18 cellular contexts compared by ENCODE assay signal in genomic region chr3:139532996-139533395, GRCh38. TPM values are rescaled to one million over a fixed set of nuclear protein-coding genes. Genes with fewer than 3 reads are reported as not detected.
DNase-seq lines count a peak whose midpoint lies in the region; ATAC-seq, FAIRE-seq and TF ChIP-seq lines count a peak whose summit lies in the region.
"Had no signal": no experiment of that assay in that cellular context is flagged by ENCODE, and none has a peak within 500 bp of the region (broad histone marks: within the 10 kb centered on the region; RNA-seq: fewer than 3 reads in every experiment).

No MANE protein-coding gene starts in this region.

- H3K4me3 Mint-ChIP-seq in stimulated activated naive B cell treated with anti-CD40 and anti-IgM and Interleukin-4, amounts not matched to agents 10 μg/mL and 1 μg/mL and 100 μg/mL, for 72 hours = no peak overlapping the region
- no peak overlapping the region for H3K4me3 Mint-ChIP-seq in activated T-cell treated with anti-CD3 and anti-CD28 coated beads, Interleukin-2, amount 50 U/mL, for 24 hours
- H3K4me3 Mint-ChIP-seq: stimulated activated naive CD8-positive, alpha-beta T cell treated with anti-CD3 and anti-CD28 coated beads, Interleukin-15, Interleukin-2, amounts not matched to agents 100 ng/mL and 50 ng/mL, for 24 hours had no signal

- H3K9ac ChIP-seq in SK-N-MC (ENCODE audit: insufficient read length) (no peak overlapping the region), endothelial cell of umbilical vein (replicated peaks; ENCODE audit: extremely low read depth, insufficient read depth, low read length) (no peak overlapping the region)

- H3K36me3 ChIP-seq in SK-N-MC (ENCODE audit: insufficient read depth, low read length) (no peaks in the 10 kb centered on the region), endothelial cell of umbilical vein (ENCODE audit: control insufficient read depth in 2 of 2, extremely low read depth in 1 of 2, insufficient read depth in 2 of 2, low read length in 2 of 2) (no peaks in the 10 kb centered on the region)

- H3K27me3 ChIP-seq in endothelial cell of umbilical vein (ENCODE audit: control insufficient read depth in 2 of 2, insufficient read depth in 2 of 2, low read length in 2 of 2) = peaks cover 0 to 1% of the 10 kb centered on the region in 2 experiments

- H3K36me3 Mint-ChIP-seq in stimulated activated naive B cell treated with anti-CD40 and anti-IgM and Interleukin-4, amounts not matched to agents 10 μg/mL and 1 μg/mL and 100 μg/mL, for 72 hours = no peaks in the 10 kb centered on the region
- no peaks in the 10 kb centered on the region for H3K36me3 Mint-ChIP-seq in activated T-cell treated with anti-CD3 and anti-CD28 coated beads, Interleukin-2, amount 50 U/mL, for 24 hours (ENCODE audit: low read depth)

- DNase-seq in COLO829 (ENCODE audit: low spot score) = peak; percentile 61
- no peak for DNase-seq in SK-N-MC (ENCODE audit: low read depth, low spot score)
- DNase-seq in endothelial cell of umbilical vein (ENCODE audit: low read depth, low spot score) = peak; percentile 13
- DNase-seq in nucleus accumbens (lab: John Stamatoyannopoulos, UW) = peak in 47 of 56 donors; percentile 9 to 80 (median 50)
- DNase-seq in NCI-H128 (lab: John Stamatoyannopoulos, UW; ENCODE audit: unreplicated experiment) = no peak
- no peak for DNase-seq in posterior vena cava (ENCODE audit: low spot score)
- DNase-seq in stimulated activated naive B cell treated with anti-CD40 and anti-IgM and Interleukin-4, amounts not matched to agents 10 μg/mL and 1 μg/mL and 100 μg/mL, for 72 hours = no peak
- DNase-seq in activated T-cell treated with anti-CD3 and anti-CD28 coated beads, Interleukin-2, amount 50 U/mL, for 24 hours = no peak
- DNase-seq: activated CD4-positive, alpha-beta T cell treated with anti-CD3 and anti-CD28 coated beads, Interleukin-2, amount 50 U/mL, for 48 hours; activated effector memory CD4-positive, alpha-beta T cell treated with anti-CD3 and anti-CD28 coated beads, Interleukin-2, amount 50 U/mL, for 16 hours; NCI-H187 treated with DMSO at 0.1 percent for 48 hours; stimulated activated CD4-positive, alpha-beta T cell treated with anti-CD3 and anti-CD28 coated beads, Interleukin-4, amount 100 ng/mL, for 1 hour had no signal

- no peaks in the 10 kb centered on the region for H3K79me2 ChIP-seq in endothelial cell of umbilical vein (ENCODE audit: control insufficient read depth, insufficient read depth, low read length)

- H4K20me1 ChIP-seq in endothelial cell of umbilical vein (replicated peaks; ENCODE audit: control insufficient read depth, extremely low read depth, insufficient read depth, low read length) = no peaks in the 10 kb centered on the region

- CTCF ChIA-PET in endothelial cell of umbilical vein (lab: Charles Lee) = no interaction called here

- H3K4me1 Mint-ChIP-seq in stimulated activated naive B cell treated with anti-CD40 and anti-IgM and Interleukin-4, amounts not matched to agents 10 μg/mL and 1 μg/mL and 100 μg/mL, for 72 hours = no peaks in the 10 kb centered on the region
- H3K4me1 Mint-ChIP-seq in activated T-cell treated with anti-CD3 and anti-CD28 coated beads, Interleukin-2, amount 50 U/mL, for 24 hours (ENCODE audit: low read depth) = no peaks in the 10 kb centered on the region

- no peak for TF ChIP-seq CTCF in endothelial cell of umbilical vein (IDR thresholded peaks at IDR 0.05; ENCODE audit: extremely low read depth in 1 of 2, insufficient read depth in 1 of 2, low read depth in 1 of 2, low read length in 2 of 2)

- H2AFZ ChIP-seq in endothelial cell of umbilical vein (ENCODE audit: low read depth, low read length) = no peak overlapping the region

- dilution Hi-C loops in endothelial cell of umbilical vein (cut with MboI; ENCODE audit: extremely low pct_ligation_motif_present, low sequenced_read_pairs) = no loop called here

- no peak for FAIRE-seq in endothelial cell of umbilical vein (lab: Jason Lieb, UNC)

- no peak overlapping the region for H3K4me2 ChIP-seq in endothelial cell of umbilical vein (ENCODE audit: insufficient read depth, low read length)

- H3K27me3 Mint-ChIP-seq in stimulated activated naive B cell treated with anti-CD40 and anti-IgM and Interleukin-4, amounts not matched to agents 10 μg/mL and 1 μg/mL and 100 μg/mL, for 72 hours = peaks cover 4 to 18% of the 10 kb centered on the region in 2 donors
- H3K27me3 Mint-ChIP-seq in activated T-cell treated with anti-CD3 and anti-CD28 coated beads, Interleukin-2, amount 50 U/mL, for 24 hours = peaks cover 13% of the 10 kb centered on the region

- no peaks in the 10 kb centered on the region for H3K9me3 Mint-ChIP-seq in stimulated activated naive B cell treated with anti-CD40 and anti-IgM and Interleukin-4, amounts not matched to agents 10 μg/mL and 1 μg/mL and 100 μg/mL, for 72 hours
- no peaks in the 10 kb centered on the region for H3K9me3 Mint-ChIP-seq in activated T-cell treated with anti-CD3 and anti-CD28 coated beads, Interleukin-2, amount 50 U/mL, for 24 hours
- H3K9me3 Mint-ChIP-seq: stimulated activated naive CD8-positive, alpha-beta T cell treated with anti-CD3 and anti-CD28 coated beads, Interleukin-15, Interleukin-2, amounts not matched to agents 100 ng/mL and 50 ng/mL, for 24 hours had no signal

- POLR2A ChIA-PET in endothelial cell of umbilical vein (lab: Charles Lee) = no interaction called here

- H3K4me3 ChIP-seq in SK-N-MC (no peak overlapping the region), endothelial cell of umbilical vein (replicated peaks in 1 of 3; ENCODE audit: insufficient read depth in 1 of 3, low read depth in 1 of 3, low read length in 3 of 3) (no peak overlapping the region)

- H3K27ac ChIP-seq in SK-N-MC = 0 out of 2 replicates have a peak overlapping the region, but pooled peaks have one; percentile 1
- no peak overlapping the region for H3K27ac ChIP-seq in endothelial cell of umbilical vein (ENCODE audit: insufficient read depth, low read depth, low read length)

- no peaks in the 10 kb centered on the region for H3K9me3 ChIP-seq in SK-N-MC (ENCODE audit: low read depth, low read length)
- H3K9me3 ChIP-seq in endothelial cell of umbilical vein (replicated peaks; ENCODE audit: control insufficient read depth, insufficient read depth, low read length) = no peaks in the 10 kb centered on the region

- H3K27ac Mint-ChIP-seq in stimulated activated naive B cell treated with anti-CD40 and anti-IgM and Interleukin-4, amounts not matched to agents 10 μg/mL and 1 μg/mL and 100 μg/mL, for 72 hours = no peak overlapping the region
- H3K27ac Mint-ChIP-seq in activated T-cell treated with anti-CD3 and anti-CD28 coated beads, Interleukin-2, amount 50 U/mL, for 24 hours = no peak overlapping the region
- H3K27ac Mint-ChIP-seq: stimulated activated naive CD8-positive, alpha-beta T cell treated with anti-CD3 and anti-CD28 coated beads, Interleukin-15, Interleukin-2, amounts not matched to agents 100 ng/mL and 50 ng/mL, for 24 hours had no signal

- ATAC-seq in stimulated activated naive B cell treated with anti-CD40 and anti-IgM and Interleukin-4, amounts not matched to agents 10 μg/mL and 1 μg/mL and 100 μg/mL, for 72 hours (replicated peaks) = no peak

- TF ChIP-seq POLR2A in endothelial cell of umbilical vein (IDR thresholded peaks at IDR 0.05; ENCODE audit: low read depth, low read length) = no peak

- intact Hi-C loops in endothelial cell of umbilical vein (cut with micrococcal nuclease) (no loop called here), posterior vena cava (cut with DNase I) (no loop called here)

- no peaks in the 10 kb centered on the region for H3K9me1 ChIP-seq in endothelial cell of umbilical vein (replicated peaks; ENCODE audit: control insufficient read depth, extremely low read depth, insufficient read depth, low read length)

- no peaks in the 10 kb centered on the region for H3K4me1 ChIP-seq in endothelial cell of umbilical vein (ENCODE audit: control insufficient read depth, extremely low read depth, insufficient read depth, low read length)

- BruUV-seq in endothelial cell of umbilical vein (replicated peaks; lab: Mats Ljungman, UMichigan) = no TSS peak

TF ChIP-seq in endothelial cell of umbilical vein, 7 proteins besides CTCF, POLR2A, EP300 and RAD21:
- TF ChIP-seq MAX (IDR thresholded peaks at IDR 0.05; ENCODE audit: insufficient read depth, insufficient read length) (no peak), POLR2AphosphoS5 (IDR thresholded peaks at IDR 0.05; ENCODE audit: insufficient read depth, low read depth, low read length) (no peak), FOS (IDR thresholded peaks at IDR 0.05; ENCODE audit: borderline replicate concordance, insufficient read depth, low read length) (no peak)

RNA-seq across cellular contexts. Expression of gene RBP1, which starts 6.5 kb away (rescaled TPM):
- 5.3 and 16.8 TPM in 2 replicates for total RNA-seq in endothelial cell of umbilical vein
- polyA plus RNA-seq in endothelial cell of umbilical vein = 35.0 and 37.9 TPM in 2 replicates
- polyA plus RNA-seq in endothelial cell of umbilical vein (2011; cell fraction: cytosol; rRNA removed) = 42.6 and 44.3 TPM in 2 replicates
- 16.3 and 25.7 TPM in 2 replicates for polyA plus RNA-seq in endothelial cell of umbilical vein (2011; cell fraction: nucleus; rRNA removed)
- 2.7 and 6.0 TPM in 2 replicates for polyA plus RNA-seq in endothelial cell of umbilical vein (2012)
- 16.9 and 31.4 TPM in 2 replicates for polyA minus RNA-seq in endothelial cell of umbilical vein
- polyA minus RNA-seq in endothelial cell of umbilical vein (2011; cell fraction: cytosol; rRNA and poly(A)+ RNA removed) = not detected
- 5.8 and 6.9 TPM in 2 replicates for polyA minus RNA-seq in endothelial cell of umbilical vein (2011; cell fraction: nucleus; rRNA and poly(A)+ RNA removed)
- 10 to 100 TPM; 17.3 to 24.7 TPM for total RNA-seq in posterior vena cava
- total RNA-seq: G401; T-helper 2 cell treated with Interferon-gamma antibody and Interleukin-4, amounts not matched to agents 100 ng/mL and 5 ng/mL, for 36 hours had no signal

RNA-seq across cellular contexts. Expression of gene RBP2, which starts 56.7 kb away (rescaled TPM):
- total RNA-seq in endothelial cell of umbilical vein = not detected in 2 replicates
- not detected in 2 replicates for polyA plus RNA-seq in endothelial cell of umbilical vein
- polyA plus RNA-seq in endothelial cell of umbilical vein (2011; cell fraction: cytosol; rRNA removed) = not detected in 2 replicates
- not detected in 2 replicates for polyA plus RNA-seq in endothelial cell of umbilical vein (2011; cell fraction: nucleus; rRNA removed)
- not detected in 2 replicates for polyA plus RNA-seq in endothelial cell of umbilical vein (2012)
- polyA minus RNA-seq in endothelial cell of umbilical vein = not detected in 2 replicates
- not detected for polyA minus RNA-seq in endothelial cell of umbilical vein (2011; cell fraction: cytosol; rRNA and poly(A)+ RNA removed)
- polyA minus RNA-seq in endothelial cell of umbilical vein (2011; cell fraction: nucleus; rRNA and poly(A)+ RNA removed) = not detected in 2 replicates
- 1 to 10 TPM in 1 of 2 donors, not detected in 1; 1.1 TPM for total RNA-seq in posterior vena cava
- total RNA-seq: cerebellum; G401; left cardiac atrium; T-helper 2 cell treated with Interferon-gamma antibody and Interleukin-4, amounts not matched to agents 100 ng/mL and 5 ng/mL, for 36 hours had no signal
- polyA plus RNA-seq: BJ had no signal

Comparison
In these comparisons a context has a peak if more than half of its experiments do, and no peak if none do; other contexts are left out.
1. DNase-seq: peak in COLO829 (single experiment), endothelial cell of umbilical vein (single experiment) and nucleus accumbens (47 of 56); none in SK-N-MC (single experiment), NCI-H128 (single experiment), posterior vena cava (single experiment), stimulated activated naive B cell treated with anti-CD40 and anti-IgM and Interleukin-4, amounts not matched to agents 10 μg/mL and 1 μg/mL and 100 μg/mL, for 72 hours (single experiment) and activated T-cell treated with anti-CD3 and anti-CD28 coated beads, Interleukin-2, amount 50 U/mL, for 24 hours (single experiment).